Comparison of ENCODE assay signal across 8 cellular contexts in the genomic region with DNA sequence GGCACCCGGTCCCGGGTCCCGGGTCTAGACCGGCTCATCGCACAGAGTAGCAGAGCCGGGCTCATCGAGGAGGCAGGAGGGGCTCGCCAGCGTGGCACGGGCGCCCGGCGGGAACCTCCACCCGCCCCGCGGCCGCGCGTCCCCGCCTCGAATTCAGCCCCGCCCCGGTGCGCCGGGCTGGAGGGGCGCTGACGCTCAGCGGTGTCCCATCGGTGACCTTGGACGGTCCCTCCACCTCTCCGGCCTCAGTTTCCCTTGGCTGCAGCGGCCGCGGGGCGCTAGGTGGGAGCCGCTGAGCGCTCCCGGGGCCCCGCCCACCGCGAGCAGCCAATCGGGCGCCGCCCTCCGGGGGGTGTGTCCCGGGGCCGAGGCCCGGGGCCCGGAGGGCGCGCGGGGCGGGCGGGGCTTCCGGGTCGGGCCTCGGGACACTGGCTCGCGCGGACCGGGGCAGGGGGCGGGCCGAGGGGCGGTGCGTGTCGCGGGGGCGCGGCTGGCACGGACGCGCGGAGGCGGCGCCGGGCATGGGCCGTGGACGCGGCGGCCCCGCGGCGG. TPM values are rescaled to one million over a fixed set of nuclear protein-coding genes. Genes with fewer than 3 reads are reported as not detected.
A peak's percentile ranks its signal among the peaks of the same experiment; 100 is the strongest.
DNase-seq lines count a peak whose midpoint lies in the region; ATAC-seq and TF ChIP-seq lines count a peak whose summit lies in the region.

Gene PPARA (plus strand): TSS at position 529 of the 552 bp plus-strand sequence. CDS start 47,858 bp downstream, outside the sequence.

- peak within 1 kb of the TSS; percentile 81 for H3K4me3 ChIP-seq in AG04449 (ENCODE audit: low read depth, low read length)
- H3K4me3 ChIP-seq in endocrine pancreas (ENCODE audit: control insufficient read depth, insufficient read depth, low read length): peak within 1 kb of the TSS; percentile 48

- no peaks in the 10 kb centered on the region for H3K4me1 ChIP-seq in endocrine pancreas (ENCODE audit: control insufficient read depth, insufficient read depth, low read length)

- DNase-seq in AG04449 (ENCODE audit: low read depth, low spot score) (no peak), NOMO-1 (lab: John Stamatoyannopoulos, UW; ENCODE audit: unreplicated experiment in 2 of 2) (peak; percentile 52 to 82), mesenteric fat pad (ENCODE audit: low spot score) (peak; percentile 97)
- DNase-seq in activated CD8-positive, alpha-beta memory T cell treated with anti-CD3 and anti-CD28 coated beads, Interleukin-2, amount 50 U/mL, for 24 hours (ENCODE audit: extremely low read depth): peak; percentile 50
- peak; percentile 71 for DNase-seq in stimulated activated CD8-positive, alpha-beta memory T cell treated with anti-CD3 and anti-CD28 coated beads, Interleukin-15, amount 100 ng/mL, for 1 hour (ENCODE audit: low read depth)

- POLR2A ChIA-PET in AG04449 (lab: Yijun Ruan, JAX): no interaction called here

- no peaks in the 10 kb centered on the region for H3K27me3 ChIP-seq in endocrine pancreas (ENCODE audit: control insufficient read depth, insufficient read depth, low read length)

- H3K9ac ChIP-seq in endocrine pancreas (ENCODE audit: control insufficient read depth, insufficient read depth, low read length): peak within 1 kb of the TSS; percentile 73

- no peak for TF ChIP-seq CTCF in AG04449 (IDR thresholded peaks at IDR 0.05; ENCODE audit: insufficient read depth, low read length, missing control alignments)

- no peaks in the 10 kb centered on the region for H3K9me3 ChIP-seq in endocrine pancreas (ENCODE audit: control insufficient read depth, low read length)

- peak; percentile 48 for ATAC-seq in GM18858 (IDR thresholded peaks at IDR 0.05; ENCODE audit: unreplicated experiment)
- peak; percentile 58 for ATAC-seq in HG03103 (IDR thresholded peaks at IDR 0.05; ENCODE audit: low read depth, unreplicated experiment)

- H3K36me3 ChIP-seq in endocrine pancreas (ENCODE audit: control insufficient read depth, insufficient read depth, low read length): no peaks in the 10 kb centered on the region

- CTCF ChIA-PET in AG04449 (lab: Yijun Ruan, JAX): interaction anchor here (1.0 kb wide), 2 partner anchors 28 to 77 kb away, joined by 3 read pairs; no protein-coding TSS in a partner anchor

RNA-seq across cellular contexts. Expression of gene PPARA, which starts in this region (rescaled TPM):
- 37.6 TPM for total RNA-seq in mesenteric fat pad
